ENCODE assay signal across 36 cellular contexts in the genomic region with DNA sequence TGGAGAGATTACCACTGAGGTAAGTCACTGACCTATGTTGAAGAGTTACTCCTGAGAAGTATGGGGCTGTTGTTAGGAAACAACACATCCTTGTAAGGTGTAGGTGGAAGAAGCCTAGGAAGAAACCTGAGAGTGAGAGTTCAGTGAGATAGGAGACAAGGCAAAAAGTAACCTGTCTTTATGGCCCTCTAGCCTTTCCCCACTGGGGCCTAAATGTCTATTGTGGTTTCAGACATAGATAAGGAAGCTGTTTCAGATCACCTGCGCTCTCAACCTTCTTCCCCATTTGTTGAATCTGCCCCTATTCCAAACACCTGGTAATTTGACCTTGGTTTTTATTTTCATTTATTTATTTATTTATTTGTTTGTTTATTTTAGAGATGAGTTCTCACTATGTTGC.
"Had no signal": no experiment of that assay in that cellular context is flagged by ENCODE, and none has a peak within 500 bp of the region (broad histone marks: within the 10 kb centered on the region; RNA-seq: fewer than 3 reads in every experiment).

No MANE protein-coding gene starts in this region.

- H3K4me2 ChIP-seq: KMS-11 had no signal

- H3K27me3 ChIP-seq: MG63 had no signal

- H3K4me3 ChIP-seq: MG63 had no signal

- H3K36me3 ChIP-seq: MG63 had no signal

- H3K9ac ChIP-seq: KMS-11 had no signal

- H3K9me3 ChIP-seq: MG63 had no signal

- DNase-seq: Karpas-422, Kasumi-1, MG63, MM.1S, MV-4-11, NCI-H1048, NCI-H1092, NCI-H1092 treated with DMSO at 0.1 percent for 48 hours, NCI-H1105, NCI-H1105 treated with DMSO at 0.1 percent for 48 hours, NCI-H1417, NCI-H1417 treated with DMSO at 0.1 percent for 48 hours, NCI-H1436, NCI-H1436 treated with DMSO at 0.1 percent for 48 hours, NCI-H146, NCI-H1694, NCI-H1694 treated with DMSO at 0.1 percent for 48 hours, NCI-H187, NCI-H187 treated with DMSO at 0.1 percent for 48 hours, NCI-H1930, NCI-H2029, NCI-H2029 treated with DMSO at 0.1 percent for 48 hours, NCI-H2081, NCI-H2081 treated with DMSO at 0.1 percent for 48 hours, NCI-H2107, NCI-H2171, NCI-H2171 treated with DMSO at 0.1 percent for 48 hours, NCI-H2227 treated with DMSO at 0.1 percent for 48 hours, NCI-H226, NCI-H345, NCI-H446, NCI-H446 treated with DMSO at 0.1 percent for 48 hours, NCI-H510A, NCI-H510A treated with DMSO at 0.1 percent for 48 hours, NCI-H524 had no signal

- H3K27ac ChIP-seq: KMS-11 had no signal
